In genomic region chr2:206915136-206915535, GRCh38 we compare ENCODE assay signal across 9 cellular contexts. TPM values are rescaled to one million over a fixed set of nuclear protein-coding genes. Genes with fewer than 3 reads are reported as not detected.
DNase-seq lines count a peak whose midpoint lies in the region; ATAC-seq and TF ChIP-seq lines count a peak whose summit lies in the region.
"Had no signal": no experiment of that assay in that cellular context is flagged by ENCODE, and none has a peak within 500 bp of the region (broad histone marks: within the 10 kb centered on the region; RNA-seq: fewer than 3 reads in every experiment).

No MANE protein-coding gene starts in this region.

- no peak for TF ChIP-seq EP300 in transverse colon (IDR thresholded peaks at IDR 0.05; ENCODE audit: low read depth)

- WGBS in transverse colon (ENCODE audit: low coverage in 1 of 2), 2 donors = 19% methylated on average over 1 of the region's 1 CpG; no CpG with 5 or more reads in 1 of the 2 donors

- H3K27me3 Mint-ChIP-seq in HFFc6 (ENCODE audit: insufficient read depth) = peaks cover 2% of the 10 kb centered on the region

- no peak overlapping the region for H3K27ac Mint-ChIP-seq in HFFc6

- H3K4me3 Mint-ChIP-seq in HFFc6 = no peak overlapping the region

- H3K36me3 Mint-ChIP-seq in HFFc6 (ENCODE audit: low read depth) = no peaks in the 10 kb centered on the region

- H3K36me3 ChIP-seq in kidney epithelial cell (ENCODE audit: control insufficient read depth, insufficient read depth, low read length) (no peaks in the 10 kb centered on the region), transverse colon (no peaks in the 10 kb centered on the region)

- H3K27ac ChIP-seq in transverse colon = no peak overlapping the region
- H3K27ac ChIP-seq: psoas muscle had no signal

- in situ Hi-C loops in transverse colon (cut with MboI; ENCODE audit: low pct_ligation_motif_present in 1 of 4, low pct_unique_long_range_greater_than_20kb in 1 of 4, low sequenced_read_pairs in 3 of 4) = no loop called here

- TF ChIP-seq POLR2A in transverse colon (IDR thresholded peaks at IDR 0.05) = no peak

- H3K9me3 Mint-ChIP-seq in HFFc6 = no peaks in the 10 kb centered on the region

- no peaks in the 10 kb centered on the region for H3K9me3 ChIP-seq in transverse colon
- H3K9me3 ChIP-seq: psoas muscle had no signal

- no peak for TF ChIP-seq CTCF in HFFc6 (IDR thresholded peaks at IDR 0.05)
- TF ChIP-seq CTCF in kidney epithelial cell (IDR thresholded peaks at IDR 0.05; ENCODE audit: insufficient read depth, low read length, poor library complexity, severe bottlenecking) = no peak
- no peak for TF ChIP-seq CTCF in transverse colon (IDR thresholded peaks at IDR 0.05)

- H3K4me3 ChIP-seq in kidney epithelial cell (ENCODE audit: low read depth, low read length) (no peak overlapping the region), transverse colon (no peak overlapping the region)
- H3K4me3 ChIP-seq: psoas muscle had no signal

- intact Hi-C loops in transverse colon (cut with DNase I; ENCODE audit: low total_unique reads) = no loop called here

- H3K4me1 ChIP-seq in transverse colon = no peaks in the 10 kb centered on the region
- H3K4me1 ChIP-seq: psoas muscle had no signal

- peaks cover 18% of the 10 kb centered on the region for H3K4me1 Mint-ChIP-seq in HFFc6 (ENCODE audit: low read depth)

- ATAC-seq in HG03025 (IDR thresholded peaks at IDR 0.05; ENCODE audit: low FRiP score, unreplicated experiment) = no peak

- DNase-seq in Daoy (ENCODE audit: low read depth) (peak; percentile 92), HFFc6 (peak; percentile 82), SK-N-DZ (ENCODE audit: low spot score) (peak; percentile 51), kidney epithelial cell (ENCODE audit: low read depth) (peak; percentile 93), activated gamma-delta T cell (lab: John Stamatoyannopoulos, UW) (no peak), transverse colon (no peak), NCI-H526 treated with DMSO at 0.1 percent for 48 hours (lab: John Stamatoyannopoulos, UW) (no peak)
- DNase-seq: psoas muscle had no signal

- H3K27me3 ChIP-seq in kidney epithelial cell (ENCODE audit: control insufficient read depth, insufficient read depth, low read length) (no peaks in the 10 kb centered on the region), transverse colon (no peaks in the 10 kb centered on the region)

RNA-seq across cellular contexts. Expression of gene CPO, which starts 24.2 kb away (rescaled TPM):
- total RNA-seq in Daoy (2014; rRNA removed; shearing (Covaris generic)) = not detected in 2 replicates
- not detected for total RNA-seq in HFFc6 (2021; fragmentation: NEBNext Ultra II Directional; extraction: Animal tissue kit (Norgen Biotek cat#: 25700))
- 0.20 TPM in 1 of 2 replicates, not detected in the other for polyA plus RNA-seq in SK-N-DZ (2014; cell fraction: cytosol; rRNA removed)
- not detected in 2 replicates for polyA plus RNA-seq in SK-N-DZ (2014; cell fraction: nucleus; rRNA removed)
- not detected in 2 replicates for total RNA-seq in kidney epithelial cell
- not detected for total RNA-seq in transverse colon

Comparison
In these comparisons a context has a peak if more than half of its experiments do, and no peak if none do; other contexts are left out.
1. DNase-seq: peak in Daoy (single experiment), HFFc6 (single experiment), SK-N-DZ (single experiment) and kidney epithelial cell (single experiment); none in activated gamma-delta T cell (single experiment), transverse colon (single experiment) and NCI-H526 treated with DMSO at 0.1 percent for 48 hours (single experiment).